23 cellular contexts compared by ENCODE assay signal in genomic region chr12:63811755-63812154, GRCh38. TPM values are rescaled to one million over a fixed set of nuclear protein-coding genes. Genes with fewer than 3 reads are reported as not detected.
"Had no signal": no experiment of that assay in that cellular context is flagged by ENCODE, and none has a peak within 500 bp of the region (broad histone marks: within the 10 kb centered on the region; RNA-seq: fewer than 3 reads in every experiment).

No MANE protein-coding gene starts in this region.

- ATAC-seq: activated CD4-positive, CD25-positive, alpha-beta regulatory T cell treated with anti-CD3 and anti-CD28 coated beads, Interleukin-2, amount 50 U/mL, for 24 hours; activated naive CD4-positive, alpha-beta T cell treated with anti-CD3 and anti-CD28 coated beads, Interleukin-2, amount 50 U/mL, for 72 hours; activated T-cell treated with anti-CD3 and anti-CD28 coated beads, Interleukin-2, amount 50 U/mL, for 4 hours; activated T-helper 17 cell treated with anti-CD3 and anti-CD28 coated beads, Interleukin-2, amount 50 U/mL, for 72 hours; esophagus mucosa had no signal

- DNase-seq: activated B cell treated with CpG ODN at 0.5 μM for 24 hours; activated CD4-positive, alpha-beta memory T cell treated with anti-CD3 and anti-CD28 coated beads, Interleukin-2, amount 10 ng/mL, durations not matched to agents 7 days and 5 days; activated CD4-positive, alpha-beta T cell treated with anti-CD3 and anti-CD28 coated beads, Interleukin-2, amount 10 ng/mL, durations not matched to agents 7 days and 5 days; activated CD4-positive, alpha-beta T cell treated with anti-CD3 and anti-CD28 coated beads, Interleukin-2, amount 50 U/mL, for 4 hours; activated effector memory CD4-positive, alpha-beta T cell treated with anti-CD3 and anti-CD28 coated beads, Interleukin-2, amount 50 U/mL, for 16 hours; activated naive CD4-positive, alpha-beta T cell treated with anti-CD3 and anti-CD28 coated beads, Interleukin-2, amount 10 ng/mL, durations not matched to agents 7 days and 5 days; activated naive CD8-positive, alpha-beta T cell treated with anti-CD3 and anti-CD28 coated beads, Interleukin-2, amount 10 ng/mL, durations not matched to agents 7 days and 5 days; activated T-cell treated with anti-CD3 and anti-CD28 coated beads, Interleukin-2, amount 50 U/mL, for 4 hours; anterior cingulate cortex; brain microvascular endothelial cell; dorsolateral prefrontal cortex; effector memory CD4-positive, alpha-beta T cell; endodermal cell; foreskin fibroblast; head of caudate nucleus; WERI-Rb-1 had no signal

- H3K4me3 ChIP-seq: coronary artery, dorsolateral prefrontal cortex had no signal

- H3K36me3 ChIP-seq: brain microvascular endothelial cell, WERI-Rb-1 had no signal

- H3K9me3 Mint-ChIP-seq: activated B cell treated with CpG ODN at 0.5 μM for 24 hours; activated CD4-positive, alpha-beta memory T cell treated with anti-CD3 and anti-CD28 coated beads, Interleukin-2, amount 10 ng/mL, durations not matched to agents 7 days and 5 days; activated CD4-positive, alpha-beta T cell treated with anti-CD3 and anti-CD28 coated beads, Interleukin-2, amount 10 ng/mL, durations not matched to agents 7 days and 5 days; activated naive CD4-positive, alpha-beta T cell treated with anti-CD3 and anti-CD28 coated beads, Interleukin-2, amount 10 ng/mL, durations not matched to agents 7 days and 5 days; activated naive CD4-positive, alpha-beta T cell treated with anti-CD3 and anti-CD28 coated beads, Interleukin-2, amount 50 U/mL, for 72 hours; activated naive CD8-positive, alpha-beta T cell treated with anti-CD3 and anti-CD28 coated beads, Interleukin-2, amount 10 ng/mL, durations not matched to agents 7 days and 5 days; activated T-cell treated with anti-CD3 and anti-CD28 coated beads, Interleukin-2, amount 50 U/mL, for 4 hours; activated T-helper 17 cell treated with anti-CD3 and anti-CD28 coated beads, Interleukin-2, amount 50 U/mL, for 72 hours; central memory CD8-positive, alpha-beta T cell; endodermal cell had no signal

- H3K27me3 Mint-ChIP-seq: activated B cell treated with CpG ODN at 0.5 μM for 24 hours; activated CD4-positive, alpha-beta memory T cell treated with anti-CD3 and anti-CD28 coated beads, Interleukin-2, amount 10 ng/mL, durations not matched to agents 7 days and 5 days; activated CD4-positive, alpha-beta T cell treated with anti-CD3 and anti-CD28 coated beads, Interleukin-2, amount 10 ng/mL, durations not matched to agents 7 days and 5 days; activated naive CD4-positive, alpha-beta T cell treated with anti-CD3 and anti-CD28 coated beads, Interleukin-2, amount 10 ng/mL, durations not matched to agents 7 days and 5 days; activated naive CD8-positive, alpha-beta T cell treated with anti-CD3 and anti-CD28 coated beads, Interleukin-2, amount 10 ng/mL, durations not matched to agents 7 days and 5 days; activated T-helper 17 cell treated with anti-CD3 and anti-CD28 coated beads, Interleukin-2, amount 50 U/mL, for 72 hours; central memory CD8-positive, alpha-beta T cell; dendritic cell treated with granulocyte-macrophage colony-stimulating factor and Interleukin-4, amounts not matched to agents 40 ng/mL and 50 ng/mL, for 4 days had no signal

- H3K36me3 Mint-ChIP-seq: activated naive CD4-positive, alpha-beta T cell treated with anti-CD3 and anti-CD28 coated beads, Interleukin-2, amount 10 ng/mL, durations not matched to agents 7 days and 5 days had no signal

- H3K4me3 Mint-ChIP-seq: activated B cell treated with CpG ODN at 0.5 μM for 24 hours; activated CD4-positive, alpha-beta memory T cell treated with anti-CD3 and anti-CD28 coated beads, Interleukin-2, amount 10 ng/mL, durations not matched to agents 7 days and 5 days; activated CD4-positive, alpha-beta T cell treated with anti-CD3 and anti-CD28 coated beads, Interleukin-2, amount 10 ng/mL, durations not matched to agents 7 days and 5 days; activated naive CD4-positive, alpha-beta T cell treated with anti-CD3 and anti-CD28 coated beads, Interleukin-2, amount 10 ng/mL, durations not matched to agents 7 days and 5 days; activated naive CD8-positive, alpha-beta T cell treated with anti-CD3 and anti-CD28 coated beads, Interleukin-2, amount 10 ng/mL, durations not matched to agents 7 days and 5 days; activated T-cell treated with anti-CD3 and anti-CD28 coated beads, Interleukin-2, amount 50 U/mL, for 4 hours; activated T-helper 17 cell treated with anti-CD3 and anti-CD28 coated beads, Interleukin-2, amount 50 U/mL, for 72 hours; central memory CD8-positive, alpha-beta T cell; dendritic cell treated with granulocyte-macrophage colony-stimulating factor and Interleukin-4, amounts not matched to agents 40 ng/mL and 50 ng/mL, for 4 days; endodermal cell had no signal

- H3K27ac Mint-ChIP-seq: activated B cell treated with CpG ODN at 0.5 μM for 24 hours; activated CD4-positive, alpha-beta memory T cell treated with anti-CD3 and anti-CD28 coated beads, Interleukin-2, amount 10 ng/mL, durations not matched to agents 7 days and 5 days; activated CD4-positive, alpha-beta T cell treated with anti-CD3 and anti-CD28 coated beads, Interleukin-2, amount 10 ng/mL, durations not matched to agents 7 days and 5 days; activated naive CD4-positive, alpha-beta T cell treated with anti-CD3 and anti-CD28 coated beads, Interleukin-2, amount 10 ng/mL, durations not matched to agents 7 days and 5 days; activated naive CD8-positive, alpha-beta T cell treated with anti-CD3 and anti-CD28 coated beads, Interleukin-2, amount 10 ng/mL, durations not matched to agents 7 days and 5 days; activated T-helper 17 cell treated with anti-CD3 and anti-CD28 coated beads, Interleukin-2, amount 50 U/mL, for 72 hours; dendritic cell treated with granulocyte-macrophage colony-stimulating factor and Interleukin-4, amounts not matched to agents 40 ng/mL and 50 ng/mL, for 4 days; endodermal cell had no signal

- H3K27ac ChIP-seq: brain microvascular endothelial cell, coronary artery, dorsolateral prefrontal cortex, WERI-Rb-1 had no signal

RNA-seq across cellular contexts. Expression of gene SRGAP1, which starts 32.7 kb away (rescaled TPM):
- total RNA-seq: activated CD4-positive, alpha-beta memory T cell treated with anti-CD3 and anti-CD28 coated beads, Interleukin-2, amount 10 ng/mL, durations not matched to agents 7 days and 5 days; activated CD4-positive, alpha-beta T cell treated with anti-CD3 and anti-CD28 coated beads, Interleukin-2, amount 10 ng/mL, durations not matched to agents 7 days and 5 days had no signal
